8 cellular contexts compared by ENCODE assay signal in the genomic region with DNA sequence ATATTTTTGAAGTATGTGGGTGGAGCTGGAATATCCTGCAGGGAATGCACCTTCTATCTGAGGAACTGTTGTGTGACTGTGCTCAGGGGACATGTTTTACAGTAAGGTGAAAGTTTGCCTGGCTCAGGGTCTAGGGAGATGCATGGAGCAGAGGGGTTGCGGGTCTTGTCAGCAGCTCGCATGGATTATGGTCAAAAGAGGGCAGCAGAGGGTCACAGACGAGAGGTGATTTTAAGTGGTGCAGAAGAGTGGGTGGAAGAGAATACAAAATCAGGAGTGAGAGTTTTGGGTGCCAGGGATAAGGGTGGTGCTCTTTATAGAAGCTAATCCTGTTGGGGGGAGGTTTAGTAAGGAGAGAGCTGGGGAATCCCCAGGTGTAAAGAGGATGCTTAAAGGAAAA. TPM values are rescaled to one million over a fixed set of nuclear protein-coding genes. Genes with fewer than 3 reads are reported as not detected.
DNase-seq lines count a peak whose midpoint lies in the region; ATAC-seq and TF ChIP-seq lines count a peak whose summit lies in the region.

No MANE protein-coding gene starts in this region.

- H3K4me1 ChIP-seq in Loucy (ENCODE audit: insufficient read depth, low read length, poor library complexity, severe bottlenecking) (peaks cover 6% of the 10 kb centered on the region), SK-N-SH (ENCODE audit: control insufficient read depth in 1 of 2, insufficient read depth in 2 of 2, low read depth in 1 of 2, low read length in 1 of 2) (no peaks in the 10 kb centered on the region), psoas muscle (no peaks in the 10 kb centered on the region)

- H3K4me3 ChIP-seq in Loucy (ENCODE audit: low read length, poor library complexity, severe bottlenecking), result no peak overlapping the region
- H3K4me3 ChIP-seq in SK-N-SH (ENCODE audit: low read depth in 2 of 2, low read length in 1 of 2), result 0 out of 4 replicates have a peak overlapping the region, but pooled peaks of 1 of the 2 experiments have one; percentile 21
- H3K4me3 ChIP-seq in psoas muscle, result no peak overlapping the region

- TF ChIP-seq CTCF in Loucy (conservative IDR thresholded peaks at IDR 0.05; ENCODE audit: low read length), result peak; percentile 85
- TF ChIP-seq CTCF in SK-N-SH (IDR thresholded peaks at IDR 0.05), result peak; percentile 61
- TF ChIP-seq CTCF in psoas muscle (IDR thresholded peaks at IDR 0.05), result no peak

- H3K9me3 ChIP-seq in Loucy (ENCODE audit: insufficient read depth, low read depth, low read length), result no peaks in the 10 kb centered on the region
- H3K9me3 ChIP-seq in SK-N-SH, result no peaks in the 10 kb centered on the region
- H3K9me3 ChIP-seq in psoas muscle, result no peaks in the 10 kb centered on the region

- 4% methylated on average over 3 of the region's 3 CpGs for WGBS in SK-N-SH (ENCODE audit: low lambda C conversion rate)
- WGBS in psoas muscle, 3 donors, result 6 to 21% (median 11%) methylated on average over 3 of the region's 3 CpGs

- no peaks in the 10 kb centered on the region for H3K36me3 ChIP-seq in Loucy (ENCODE audit: insufficient read depth, low read length)
- H3K36me3 ChIP-seq in SK-N-SH (replicated peaks in 1 of 2; ENCODE audit: control insufficient read depth in 1 of 2, insufficient read depth in 2 of 2, low read length in 1 of 2), result no peaks in the 10 kb centered on the region
- H3K36me3 ChIP-seq in psoas muscle (ENCODE audit: insufficient read depth in 1 of 2, low read depth in 1 of 2), result no peaks in the 10 kb centered on the region

- H3K79me2 ChIP-seq in Loucy (ENCODE audit: insufficient read depth, low read length), result no peaks in the 10 kb centered on the region
- no peaks in the 10 kb centered on the region for H3K79me2 ChIP-seq in SK-N-SH (ENCODE audit: insufficient read depth)

- DNase-seq in stimulated activated CD4-positive, alpha-beta T cell treated with anti-CD3 and anti-CD28 coated beads, Interleukin-1b, Interleukin-23, amount 100 ng/mL, for 48 hours, result peak; percentile 5
- no peak for DNase-seq in stimulated activated CD4-positive, alpha-beta T cell treated with anti-CD3 and anti-CD28 coated beads, Interleukin-12 subunit alpha, Interleukin-12 subunit beta, amount 100 ng/mL, for 4 hours
- DNase-seq in SK-N-SH (peak; percentile 37), iPS DF 4.7 (ENCODE audit: extremely low read depth, low spot score) (peak; percentile 14), psoas muscle (no peak)

- no peaks in the 10 kb centered on the region for H3K9me2 ChIP-seq in Loucy (replicated peaks; ENCODE audit: low read depth, low read length)
- H3K9me2 ChIP-seq in SK-N-SH, result no peaks in the 10 kb centered on the region

- H3K27me3 ChIP-seq in Loucy (ENCODE audit: insufficient read depth, low read length, poor library complexity, severe bottlenecking), result no peaks in the 10 kb centered on the region
- H3K27me3 ChIP-seq in SK-N-SH (ENCODE audit: insufficient read depth), result no peaks in the 10 kb centered on the region
- H3K27me3 ChIP-seq in psoas muscle (ENCODE audit: insufficient read depth in 3 of 3, low read length in 2 of 3), result peaks cover 0 to 2% (median 0%) of the 10 kb centered on the region in 3 donors

- H3K27ac ChIP-seq in SK-N-SH (ENCODE audit: low read depth in 2 of 2, low read length in 1 of 2) (no peak overlapping the region), psoas muscle (no peak overlapping the region)

- POLR2A ChIA-PET in SK-N-SH (lab: Yijun Ruan, JAX), result no interaction called here

- 0 out of 2 replicates have a peak overlapping the region, but pooled peaks have one; percentile 34 for H2AFZ ChIP-seq in Loucy (ENCODE audit: low read length)
- no peak overlapping the region for H2AFZ ChIP-seq in SK-N-SH (ENCODE audit: low read depth)

- intact Hi-C loops in psoas muscle (cut with DNase I), result no loop called here

- TF ChIP-seq RAD21 in SK-N-SH (IDR thresholded peaks at IDR 0.05; ENCODE audit: low read length), result peak; percentile 70

- no peak for TF ChIP-seq EP300 in SK-N-SH (IDR thresholded peaks at IDR 0.05; ENCODE audit: borderline replicate concordance in 1 of 2, low read depth in 1 of 2, low read length in 1 of 2)

- no peak for ATAC-seq in psoas muscle
- no peak for ATAC-seq in HG02973 (IDR thresholded peaks at IDR 0.05; ENCODE audit: unreplicated experiment)
- ATAC-seq in HG03025 (IDR thresholded peaks at IDR 0.05; ENCODE audit: low FRiP score, unreplicated experiment), result no peak

- CTCF ChIA-PET in SK-N-SH (lab: Yijun Ruan, JAX), result interaction anchor here (0.6 to 1.4 kb wide), 6 partner anchors 9 to 845 kb away, joined by 3 to 6 read pairs (median 3); no protein-coding TSS in a partner anchor

- no peaks in the 10 kb centered on the region for H3F3A ChIP-seq in Loucy (ENCODE audit: low read depth)
- H3F3A ChIP-seq in SK-N-SH (replicated peaks; ENCODE audit: insufficient read depth), result no peaks in the 10 kb centered on the region

- H3K9ac ChIP-seq in Loucy (ENCODE audit: low read depth, low read length, poor library complexity, severe bottlenecking) (no peak overlapping the region), SK-N-SH (no peak overlapping the region)

- no peak overlapping the region for H3K4me2 ChIP-seq in Loucy (ENCODE audit: low read depth, low read length, poor library complexity, severe bottlenecking)
- H3K4me2 ChIP-seq in SK-N-SH, result no peak overlapping the region

- H4K20me1 ChIP-seq in Loucy (ENCODE audit: insufficient read depth, low read length, poor library complexity, severe bottlenecking) (no peaks in the 10 kb centered on the region), SK-N-SH (ENCODE audit: insufficient read depth) (no peaks in the 10 kb centered on the region)

TF ChIP-seq in SK-N-SH, 30 proteins besides CTCF, POLR2A, EP300 and RAD21:
- peak; percentile 36; the same call in 1 of the 2 replicates for TF ChIP-seq SMC3 (IDR thresholded peaks at IDR 0.05; ENCODE audit: low read depth, low read length)
- TF ChIP-seq, protein P1, sequence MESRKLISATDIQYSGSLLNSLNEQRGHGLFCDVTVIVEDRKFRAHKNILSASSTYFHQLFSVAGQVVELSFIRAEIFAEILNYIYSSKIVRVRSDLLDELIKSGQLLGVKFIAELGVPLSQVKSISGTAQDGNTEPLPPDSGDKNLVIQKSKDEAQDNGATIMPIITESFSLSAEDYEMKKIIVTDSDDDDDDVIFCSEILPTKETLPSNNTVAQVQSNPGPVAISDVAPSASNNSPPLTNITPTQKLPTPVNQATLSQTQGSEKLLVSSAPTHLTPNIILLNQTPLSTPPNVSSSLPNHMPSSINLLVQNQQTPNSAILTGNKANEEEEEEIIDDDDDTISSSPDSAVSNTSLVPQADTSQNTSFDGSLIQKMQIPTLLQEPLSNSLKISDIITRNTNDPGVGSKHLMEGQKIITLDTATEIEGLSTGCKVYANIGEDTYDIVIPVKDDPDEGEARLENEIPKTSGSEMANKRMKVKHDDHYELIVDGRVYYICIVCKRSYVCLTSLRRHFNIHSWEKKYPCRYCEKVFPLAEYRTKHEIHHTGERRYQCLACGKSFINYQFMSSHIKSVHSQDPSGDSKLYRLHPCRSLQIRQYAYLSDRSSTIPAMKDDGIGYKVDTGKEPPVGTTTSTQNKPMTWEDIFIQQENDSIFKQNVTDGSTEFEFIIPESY (IDR thresholded peaks at IDR 0.05; ENCODE audit: borderline replicate concordance, low read depth), result no peak
TF ChIP-seq in SK-N-SH: peak in this region for 1.

RNA-seq across cellular contexts. Expression of a gene that starts 53.5 kb away (rescaled TPM):
- not detected in 2 replicates for polyA plus RNA-seq in SK-N-SH (2012; rRNA removed)
- polyA plus RNA-seq in SK-N-SH (2012; cell fraction: cytosol; rRNA removed), result not detected in 2 replicates
- polyA plus RNA-seq in SK-N-SH (2012; cell fraction: nucleus; rRNA removed), result not detected in 2 replicates
- total RNA-seq in psoas muscle, result under 1 TPM in 1 of 4 donors, not detected in 3; 0.04 TPM
- under 1 TPM in 1 of 3 donors, not detected in 2; 0.01 TPM for polyA plus RNA-seq in psoas muscle

Comparison
In these comparisons a context has a peak if more than half of its experiments do, and no peak if none do; other contexts are left out.
1. DNase-seq: peak in stimulated activated CD4-positive, alpha-beta T cell treated with anti-CD3 and anti-CD28 coated beads, Interleukin-1b, Interleukin-23, amount 100 ng/mL, for 48 hours (single experiment), SK-N-SH (single experiment) and iPS DF 4.7 (single experiment); none in stimulated activated CD4-positive, alpha-beta T cell treated with anti-CD3 and anti-CD28 coated beads, Interleukin-12 subunit alpha, Interleukin-12 subunit beta, amount 100 ng/mL, for 4 hours (single experiment) and psoas muscle (0 of 2).